Comparison of ENCODE assay signal across 27 cellular contexts in genomic region chr10:111119637-111120036, GRCh38. TPM values are rescaled to one million over a fixed set of nuclear protein-coding genes. Genes with fewer than 3 reads are reported as not detected.
"Had no signal": no experiment of that assay in that cellular context is flagged by ENCODE, and none has a peak within 500 bp of the region (broad histone marks: within the 10 kb centered on the region; RNA-seq: fewer than 3 reads in every experiment).

No MANE protein-coding gene starts in this region.

- H3K27me3 ChIP-seq: ascending aorta, body of pancreas, Peyer's patch had no signal

- H3K4me2 ChIP-seq: KMS-11, SK-N-SH had no signal

- H3K9ac ChIP-seq: KMS-11, SK-N-SH had no signal

- H3K4me3 Mint-ChIP-seq: activated CD4-positive, alpha-beta T cell treated with anti-CD3 and anti-CD28 coated beads for 36 hours; activated CD8-positive, alpha-beta T cell treated with anti-CD3 and anti-CD28 coated beads for 36 hours; activated naive CD8-positive, alpha-beta T cell treated with anti-CD3 and anti-CD28 coated beads, Interleukin-2, amount 50 U/mL, for 24 hours; activated T-helper 17 cell treated with anti-CD3 and anti-CD28 coated beads, Interleukin-2, amount 50 U/mL, for 72 hours had no signal

- H3K9me3 ChIP-seq: ascending aorta, body of pancreas, Peyer's patch, SJCRH30, SK-N-SH had no signal

- H3K9me3 Mint-ChIP-seq: activated CD8-positive, alpha-beta T cell treated with anti-CD3 and anti-CD28 coated beads for 36 hours; activated naive CD8-positive, alpha-beta T cell treated with anti-CD3 and anti-CD28 coated beads, Interleukin-2, amount 50 U/mL, for 24 hours; activated T-helper 17 cell treated with anti-CD3 and anti-CD28 coated beads, Interleukin-2, amount 50 U/mL, for 72 hours had no signal

- ATAC-seq: activated CD4-positive, alpha-beta T cell treated with anti-CD3 and anti-CD28 coated beads for 36 hours; activated CD8-positive, alpha-beta T cell treated with anti-CD3 and anti-CD28 coated beads for 36 hours; activated naive CD8-positive, alpha-beta T cell treated with anti-CD3 and anti-CD28 coated beads, Interleukin-2, amount 50 U/mL, for 24 hours; activated T-helper 17 cell treated with anti-CD3 and anti-CD28 coated beads, Interleukin-2, amount 50 U/mL, for 72 hours; body of pancreas had no signal

- H3K4me1 ChIP-seq: ascending aorta, body of pancreas had no signal

- H3K36me3 ChIP-seq: ascending aorta, Peyer's patch, SJCRH30, WERI-Rb-1 had no signal

- H3K27ac ChIP-seq: ascending aorta, body of pancreas, KMS-11, Peyer's patch, RWPE1, SJCRH30, WERI-Rb-1 had no signal

- DNase-seq: activated CD4-positive, alpha-beta T cell treated with anti-CD3 and anti-CD28 coated beads for 36 hours; activated CD8-positive, alpha-beta T cell treated with anti-CD3 and anti-CD28 coated beads for 36 hours; activated naive CD4-positive, alpha-beta T cell treated with anti-CD3 and anti-CD28 coated beads, Interleukin-2, amount 50 U/mL, for 16 hours; activated naive CD8-positive, alpha-beta T cell treated with anti-CD3 and anti-CD28 coated beads, Interleukin-2, amount 50 U/mL, for 24 hours; activated T-cell treated with anti-CD3 and anti-CD28 coated beads for 4 hours; amniotic stem cell; body of pancreas; central memory CD4-positive, alpha-beta T cell; NCI-H1092; NCI-H1417; NCI-H1694; NCI-H2029; NCI-H446; NCI-H524; Peyer's patch; Right ventricle myocardium superior; SJCRH30; SK-N-SH; T-helper 1 cell; WERI-Rb-1 had no signal

- H3K27ac Mint-ChIP-seq: activated CD4-positive, alpha-beta T cell treated with anti-CD3 and anti-CD28 coated beads for 36 hours; activated CD8-positive, alpha-beta T cell treated with anti-CD3 and anti-CD28 coated beads for 36 hours; activated naive CD8-positive, alpha-beta T cell treated with anti-CD3 and anti-CD28 coated beads, Interleukin-2, amount 50 U/mL, for 24 hours; activated T-helper 17 cell treated with anti-CD3 and anti-CD28 coated beads, Interleukin-2, amount 50 U/mL, for 72 hours had no signal

- H3K4me1 Mint-ChIP-seq: activated T-helper 17 cell treated with anti-CD3 and anti-CD28 coated beads, Interleukin-2, amount 50 U/mL, for 72 hours had no signal

- H3K4me3 ChIP-seq: ascending aorta, body of pancreas, Peyer's patch, SJCRH30 had no signal

RNA-seq across cellular contexts. Expression of gene ADRA2A, which starts 42.8 kb away (rescaled TPM):
- total RNA-seq: activated CD4-positive, alpha-beta T cell treated with anti-CD3 and anti-CD28 coated beads for 36 hours; activated T-helper 17 cell treated with anti-CD3 and anti-CD28 coated beads, Interleukin-2, amount 50 U/mL, for 72 hours; bronchial epithelial cell; MCF 10A; T-helper 2 cell treated with Interferon-gamma antibody and Interleukin-4, amounts not matched to agents 100 ng/mL and 5 ng/mL, for 36 hours had no signal
